9 cellular contexts compared by ENCODE assay signal in the genomic region with DNA sequence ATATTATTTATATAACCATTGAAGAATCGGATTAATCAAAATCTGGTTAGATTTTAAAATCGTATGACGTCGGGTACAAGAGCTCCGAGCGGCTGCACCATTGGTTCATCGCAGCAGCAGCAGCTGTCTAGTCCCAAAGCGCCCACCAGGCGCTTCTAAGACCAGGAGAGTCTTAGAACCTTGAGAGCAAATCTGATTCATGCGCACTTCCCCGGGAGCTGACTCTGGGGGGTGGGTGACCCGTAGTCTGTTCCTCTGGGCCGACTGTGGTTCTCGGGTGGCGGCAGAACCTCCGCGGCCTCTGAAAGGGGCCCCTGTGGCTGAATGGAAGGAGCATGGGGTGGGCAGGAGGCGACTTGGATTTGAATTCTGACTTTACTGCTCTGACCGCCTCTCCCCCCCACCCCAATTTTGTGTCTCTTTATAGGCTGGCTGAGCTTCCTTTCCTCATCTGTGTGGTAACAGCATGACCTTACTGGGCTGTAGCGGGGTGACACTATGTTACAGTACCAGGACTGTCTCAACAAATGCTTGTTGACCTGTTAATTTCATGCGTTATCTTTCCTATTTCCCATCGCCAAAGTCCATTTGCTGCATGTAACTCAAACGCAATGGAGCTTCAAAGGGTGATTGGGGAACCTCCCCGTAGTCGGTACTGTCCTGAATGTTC.
DNase-seq lines count a peak whose midpoint lies in the region; ATAC-seq and TF ChIP-seq lines count a peak whose summit lies in the region.
"Had no signal": no experiment of that assay in that cellular context is flagged by ENCODE, and none has a peak within 500 bp of the region (broad histone marks: within the 10 kb centered on the region; RNA-seq: fewer than 3 reads in every experiment).

No MANE protein-coding gene starts in this region.

- H3K4me3 ChIP-seq in thoracic aorta, result peak overlapping the region; percentile 85
- H3K4me3 ChIP-seq in HAP-1, result no peak overlapping the region

- no peak for ATAC-seq in thoracic aorta (ENCODE audit: insufficient number of reproducible peaks, low FRiP score, low read depth)

- no peak for TF ChIP-seq CTCF in thoracic aorta (IDR thresholded peaks at IDR 0.05)

- no peaks in the 10 kb centered on the region for H3K36me3 ChIP-seq in thoracic aorta
- H3K36me3 ChIP-seq in HAP-1 (replicated peaks), result no peaks in the 10 kb centered on the region
- H3K36me3 ChIP-seq: thyroid gland had no signal

- H3K4me1 ChIP-seq in thoracic aorta (ENCODE audit: control insufficient read depth in 1 of 2, low read depth in 2 of 2) (peaks cover 15 to 30% of the 10 kb centered on the region in 2 donors), HAP-1 (peaks cover 13% of the 10 kb centered on the region)

- no peak overlapping the region for H3K27ac ChIP-seq in thoracic aorta
- H3K27ac ChIP-seq: thyroid gland had no signal

- in situ Hi-C loops in HAP-1 (cut with MboI; ENCODE audit: low sequenced_read_pairs), result no loop called here

- no peaks in the 10 kb centered on the region for H3K9me3 ChIP-seq in thoracic aorta
- H3K9me3 ChIP-seq in HAP-1, result no peaks in the 10 kb centered on the region
- H3K9me3 ChIP-seq: thyroid gland had no signal

- DNase-seq in activated gamma-delta T cell treated with Interleukin-2 at 50 U/mL for 16 hours (peak; percentile 26), activated gamma-delta T cell (lab: John Stamatoyannopoulos, UW) (no peak), iPS-NIHi11 (ENCODE audit: low spot score) (peak; percentile 45), thoracic aorta (ENCODE audit: low spot score) (no peak), SIG-M5 treated with dmso at 0.1 percent for 504 hours (lab: John Stamatoyannopoulos, UW; ENCODE audit: unreplicated experiment) (no peak), ureter (ENCODE audit: low spot score) (no peak), HAP-1 (ENCODE audit: low spot score in 2 of 2) (no peak)
- peak; percentile 68 for DNase-seq in activated CD8-positive, alpha-beta memory T cell treated with anti-CD3 and anti-CD28 coated beads, Interleukin-2, amount 50 U/mL, for 48 hours

- H3K27me3 ChIP-seq in thoracic aorta (replicated peaks; ENCODE audit: insufficient read depth), result no peaks in the 10 kb centered on the region
- H3K27me3 ChIP-seq in HAP-1 (ENCODE audit: low read depth), result peaks cover 22% of the 10 kb centered on the region
- H3K27me3 ChIP-seq: thyroid gland had no signal

Comparison
In these comparisons a context has a peak if more than half of its experiments do, and no peak if none do; other contexts are left out.
1. DNase-seq: peak in activated gamma-delta T cell treated with Interleukin-2 at 50 U/mL for 16 hours (single experiment), activated CD8-positive, alpha-beta memory T cell treated with anti-CD3 and anti-CD28 coated beads, Interleukin-2, amount 50 U/mL, for 48 hours (single experiment) and iPS-NIHi11 (single experiment); none in activated gamma-delta T cell (single experiment), thoracic aorta (single experiment), SIG-M5 treated with dmso at 0.1 percent for 504 hours (single experiment), ureter (single experiment) and HAP-1 (0 of 2).